ENCODE assay signal across 11 cellular contexts in the genomic region with DNA sequence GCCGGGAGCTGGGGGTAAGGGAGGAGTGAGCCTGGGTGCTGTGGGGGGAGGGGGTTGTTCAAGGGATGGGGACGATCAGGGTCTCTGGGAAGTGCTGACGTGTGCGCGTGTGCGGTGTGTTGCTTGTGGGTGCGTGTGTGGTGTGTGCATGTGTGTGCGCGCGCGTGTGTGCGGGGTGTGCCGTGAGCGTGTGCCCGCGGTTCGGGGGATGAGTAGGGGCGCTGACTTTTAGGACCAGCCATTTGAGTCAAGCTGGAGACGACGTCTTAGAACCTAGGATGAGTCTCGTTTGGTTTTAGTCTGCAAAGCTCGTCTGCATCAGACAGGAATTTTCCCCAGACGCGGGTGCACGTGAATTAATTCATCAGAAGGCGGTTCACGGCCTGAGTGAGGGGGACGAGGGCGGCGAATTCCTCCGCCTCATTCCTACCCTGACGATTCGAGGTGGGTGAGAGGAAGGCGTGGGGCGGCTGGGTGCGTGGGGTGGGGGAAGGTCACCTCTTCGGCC. TPM values are rescaled to one million over a fixed set of nuclear protein-coding genes. Genes with fewer than 3 reads are reported as not detected.
DNase-seq lines count a peak whose midpoint lies in the region; ATAC-seq and TF ChIP-seq lines count a peak whose summit lies in the region.
"Had no signal": no experiment of that assay in that cellular context is flagged by ENCODE, and none has a peak within 500 bp of the region (broad histone marks: within the 10 kb centered on the region; RNA-seq: fewer than 3 reads in every experiment).

No MANE protein-coding gene starts in this region.

- H3K4me3 Mint-ChIP-seq in activated T-helper 2 cell treated with anti-CD3 and anti-CD28 coated beads, Interferon-gamma antibody, Interleukin-2, Interleukin-4, amounts not matched to agents 10 μg/mL and 5 μg/mL and 100 μg/mL, durations not matched to agents 14 hours and 24 hours and 36 hours (ENCODE audit: low read depth): peak overlapping the region; percentile 17

- H3K27ac Mint-ChIP-seq in activated T-helper 2 cell treated with anti-CD3 and anti-CD28 coated beads, Interferon-gamma antibody, Interleukin-2, Interleukin-4, amounts not matched to agents 10 μg/mL and 5 μg/mL and 100 μg/mL, durations not matched to agents 14 hours and 24 hours and 36 hours: no peak overlapping the region

- peaks cover 50% of the 10 kb centered on the region for H3K27me3 Mint-ChIP-seq in activated T-helper 2 cell treated with anti-CD3 and anti-CD28 coated beads, Interferon-gamma antibody, Interleukin-2, Interleukin-4, amounts not matched to agents 10 μg/mL and 5 μg/mL and 100 μg/mL, durations not matched to agents 14 hours and 24 hours and 36 hours (ENCODE audit: low read depth)

- peak overlapping the region; percentile 35 for H3K4me2 ChIP-seq in GM23248 (ENCODE audit: unreplicated experiment)

- no peaks in the 10 kb centered on the region for H4K20me1 ChIP-seq in GM23248 (ENCODE audit: insufficient read depth)

- peaks cover 4% of the 10 kb centered on the region for H3K36me3 Mint-ChIP-seq in activated T-helper 2 cell treated with anti-CD3 and anti-CD28 coated beads, Interferon-gamma antibody, Interleukin-2, Interleukin-4, amounts not matched to agents 10 μg/mL and 5 μg/mL and 100 μg/mL, durations not matched to agents 14 hours and 24 hours and 36 hours (ENCODE audit: low read depth)

- in situ Hi-C loops in GM23248 (cut with MboI): no loop called here

- H3K79me2 ChIP-seq in GM23248 (ENCODE audit: insufficient read depth): no peaks in the 10 kb centered on the region

- H3K27ac ChIP-seq in GM23248 (no peak overlapping the region), upper lobe of right lung (no peak overlapping the region)
- H3K27ac ChIP-seq: epithelial cell of prostate, neutrophil, Peyer's patch had no signal

- H3K4me1 ChIP-seq in GM23248 (ENCODE audit: insufficient read depth) (no peaks in the 10 kb centered on the region), upper lobe of right lung (no peaks in the 10 kb centered on the region)

- H3K9me3 ChIP-seq in GM23248 (ENCODE audit: low read depth) (no peaks in the 10 kb centered on the region), upper lobe of right lung (no peaks in the 10 kb centered on the region)
- H3K9me3 ChIP-seq: neutrophil had no signal

- TF ChIP-seq CTCF in upper lobe of right lung (IDR thresholded peaks at IDR 0.05): no peak

- H3K36me3 ChIP-seq in GM23248 (ENCODE audit: low read depth) (no peaks in the 10 kb centered on the region), upper lobe of right lung (no peaks in the 10 kb centered on the region)
- H3K36me3 ChIP-seq: neutrophil, Peyer's patch had no signal

- H3K4me1 Mint-ChIP-seq in activated T-helper 2 cell treated with anti-CD3 and anti-CD28 coated beads, Interferon-gamma antibody, Interleukin-2, Interleukin-4, amounts not matched to agents 10 μg/mL and 5 μg/mL and 100 μg/mL, durations not matched to agents 14 hours and 24 hours and 36 hours (ENCODE audit: low read depth): peaks cover 4% of the 10 kb centered on the region

- intact Hi-C loops in activated T-helper 2 cell treated with anti-CD3 and anti-CD28 coated beads, Interferon-gamma antibody, Interleukin-2, Interleukin-4, amounts not matched to agents 10 μg/mL and 5 μg/mL and 100 μg/mL, durations not matched to agents 14 hours and 24 hours and 36 hours (cut with micrococcal nuclease): no loop called here
- intact Hi-C loops in upper lobe of right lung (cut with DNase I): no loop called here

- no peaks in the 10 kb centered on the region for H3K9me3 Mint-ChIP-seq in activated T-helper 2 cell treated with anti-CD3 and anti-CD28 coated beads, Interferon-gamma antibody, Interleukin-2, Interleukin-4, amounts not matched to agents 10 μg/mL and 5 μg/mL and 100 μg/mL, durations not matched to agents 14 hours and 24 hours and 36 hours

- peak; percentile 56 for DNase-seq in Ammon's horn (ENCODE audit: low spot score)
- DNase-seq in GM23248: peak; percentile 23
- no peak for DNase-seq in activated T-helper 2 cell treated with anti-CD3 and anti-CD28 coated beads, Interferon-gamma antibody, Interleukin-2, Interleukin-4, amounts not matched to agents 10 μg/mL and 5 μg/mL and 100 μg/mL, durations not matched to agents 14 hours and 24 hours and 36 hours (ENCODE audit: low spot score)
- peak; percentile 39 for DNase-seq in left lobe of liver (ENCODE audit: low spot score)
- DNase-seq in stimulated activated CD8-positive, alpha-beta memory T cell treated with anti-CD3 and anti-CD28 coated beads, Interleukin-4, amount 100 ng/mL, for 48 hours: no peak
- no peak for DNase-seq in upper lobe of right lung
- DNase-seq in RPMI8226: no peak

- H3K4me3 ChIP-seq in GM23248 (no peak overlapping the region), upper lobe of right lung (no peak overlapping the region)
- H3K4me3 ChIP-seq: Peyer's patch had no signal

- ATAC-seq in left lobe of liver (no peak), upper lobe of right lung (no peak), GM19351 (IDR thresholded peaks at IDR 0.05; ENCODE audit: unreplicated experiment) (no peak)

- 2 to 3% methylated on average over 11 to 37 of the region's 37 CpGs for WGBS in GM23248 (ENCODE audit: low coverage in 1 of 2, low lambda C conversion rate in 2 of 2, missing lambda C conversion rate in 2 of 2), 2 experiments

- H3F3A ChIP-seq in GM23248 (ENCODE audit: insufficient read depth): no peaks in the 10 kb centered on the region

- no peak overlapping the region for H2AFZ ChIP-seq in GM23248

- no peak overlapping the region for H3K9ac ChIP-seq in GM23248

- no peaks in the 10 kb centered on the region for H3K9me2 ChIP-seq in GM23248 (ENCODE audit: insufficient read depth)

- H3K27me3 ChIP-seq in GM23248 (replicated peaks; ENCODE audit: insufficient read depth) (peaks cover 64% of the 10 kb centered on the region), upper lobe of right lung (peaks cover 81% of the 10 kb centered on the region)

RNA-seq across cellular contexts. Expression of a gene that starts 0.9 kb away (rescaled TPM):
- not detected in 2 replicates for total RNA-seq in GM23248 (2014; rRNA removed; shearing (Covaris generic))
- polyA plus RNA-seq in GM23248 (2016; fragmentation: Nextera tagmentation; extraction: Ambion mirVana): not detected in 2 replicates
- not detected in 2 replicates for total RNA-seq in activated T-helper 2 cell treated with anti-CD3 and anti-CD28 coated beads, Interferon-gamma antibody, Interleukin-2, Interleukin-4, amounts not matched to agents 10 μg/mL and 5 μg/mL and 100 μg/mL, durations not matched to agents 14 hours and 24 hours and 36 hours
- total RNA-seq in left lobe of liver (not detected), upper lobe of right lung (not detected)
- total RNA-seq: Peyer's patch had no signal

RNA-seq across cellular contexts. Expression of a gene that starts 48.3 kb away (rescaled TPM):
- total RNA-seq in GM23248 (2014; rRNA removed; shearing (Covaris generic)): 0.11 and 0.13 TPM in 2 replicates
- 0.14 TPM in 1 of 2 replicates, not detected in the other for polyA plus RNA-seq in GM23248 (2016; fragmentation: Nextera tagmentation; extraction: Ambion mirVana)
- 10.7 and 13.3 TPM in 2 replicates for total RNA-seq in activated T-helper 2 cell treated with anti-CD3 and anti-CD28 coated beads, Interferon-gamma antibody, Interleukin-2, Interleukin-4, amounts not matched to agents 10 μg/mL and 5 μg/mL and 100 μg/mL, durations not matched to agents 14 hours and 24 hours and 36 hours
- total RNA-seq in left lobe of liver: 0.83 TPM
- total RNA-seq in upper lobe of right lung: 9.1 TPM

Comparison
In these comparisons a context has a peak if more than half of its experiments do, and no peak if none do; other contexts are left out.
1. DNase-seq: peak in Ammon's horn (single experiment), GM23248 (single experiment) and left lobe of liver (single experiment); none in activated T-helper 2 cell treated with anti-CD3 and anti-CD28 coated beads, Interferon-gamma antibody, Interleukin-2, Interleukin-4, amounts not matched to agents 10 μg/mL and 5 μg/mL and 100 μg/mL, durations not matched to agents 14 hours and 24 hours and 36 hours (single experiment), stimulated activated CD8-positive, alpha-beta memory T cell treated with anti-CD3 and anti-CD28 coated beads, Interleukin-4, amount 100 ng/mL, for 48 hours (single experiment), upper lobe of right lung (single experiment) and RPMI8226 (single experiment).